ENCODE assay signal across 1 cellular context in the genomic region with DNA sequence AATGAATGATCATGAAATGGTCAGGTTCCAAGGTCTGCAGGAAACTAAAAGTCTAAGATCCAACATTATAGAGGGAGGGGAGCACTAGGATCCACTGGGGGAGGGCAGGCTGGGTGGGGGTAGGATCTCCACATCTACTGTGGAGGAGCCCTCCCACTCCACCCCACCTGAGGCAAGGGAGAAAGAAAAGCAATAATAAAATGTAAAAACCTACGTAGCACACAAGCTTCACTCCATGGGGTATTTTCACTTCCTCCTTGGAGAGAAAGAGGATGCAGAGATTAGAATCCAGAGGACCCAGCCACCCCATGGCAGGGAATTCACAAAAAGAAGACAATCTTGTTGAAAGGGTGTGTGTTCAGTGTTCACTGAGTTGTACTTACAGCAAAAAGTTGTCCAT.
TF ChIP-seq lines count a peak whose summit lies in the region.

No MANE protein-coding gene starts in this region.

TF ChIP-seq in GM12878, 131 proteins besides CTCF, POLR2A, EP300 and RAD21:
- TF ChIP-seq STAT1 (conservative IDR thresholded peaks at IDR 0.05) (no peak), WRNIP1 (IDR thresholded peaks at IDR 0.05; ENCODE audit: borderline replicate concordance, low read depth, low read length) (no peak), SPI1 (IDR thresholded peaks at IDR 0.05; ENCODE audit: borderline replicate concordance, insufficient read depth, low read depth, low read length) (peak; percentile 13; the same call in 1 of the 2 replicates)
TF ChIP-seq in GM12878: peak in this region for 1.
